ENCODE assay signal across 20 cellular contexts in the genomic region with DNA sequence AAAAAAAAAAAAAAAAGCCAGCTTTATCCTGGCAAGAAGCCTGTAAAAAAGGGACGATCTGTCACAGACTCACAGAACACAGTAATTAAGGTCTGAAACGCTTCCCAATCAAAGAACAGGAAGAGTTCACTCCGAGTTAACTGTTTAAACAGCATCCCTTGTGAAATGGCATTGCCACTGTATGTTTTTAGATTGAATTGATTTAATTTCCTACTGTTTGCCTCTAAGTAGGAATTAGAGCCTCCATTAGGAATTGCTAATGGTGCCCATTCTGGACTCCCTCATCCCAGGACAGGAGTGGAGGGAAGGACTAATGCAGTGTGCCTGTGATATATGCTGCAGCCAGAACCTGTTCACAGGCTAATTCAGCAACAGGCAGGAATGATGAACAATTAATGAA.
DNase-seq lines count a peak whose midpoint lies in the region; ATAC-seq, FAIRE-seq and TF ChIP-seq lines count a peak whose summit lies in the region.
"Had no signal": no experiment of that assay in that cellular context is flagged by ENCODE, and none has a peak within 500 bp of the region (broad histone marks: within the 10 kb centered on the region; RNA-seq: fewer than 3 reads in every experiment).

No MANE protein-coding gene starts in this region.

- no peak overlapping the region for H3K9ac ChIP-seq in MM.1S (ENCODE audit: low read length)

- no peak overlapping the region for H2AFZ ChIP-seq in MM.1S (ENCODE audit: low read length)
- H2AFZ ChIP-seq: PC-9 had no signal

- no peak for FAIRE-seq in GM12892 (lab: Jason Lieb, UNC)
- FAIRE-seq: HTR-8/SVneo had no signal

- peak; percentile 78 for DNase-seq in COR-L47 (lab: John Stamatoyannopoulos, UW)
- peak; percentile 74 for DNase-seq in NCI-H1105 treated with DMSO at 0.1 percent for 48 hours (lab: John Stamatoyannopoulos, UW)
- DNase-seq in NCI-H2227 (lab: John Stamatoyannopoulos, UW; ENCODE audit: unreplicated experiment) = peak; percentile 5
- no peak for DNase-seq in GM12892 (ENCODE audit: insufficient read length)
- DNase-seq in MM.1S = no peak
- DNase-seq in activated CD4-positive, CD25-positive, alpha-beta regulatory T cell treated with anti-CD3 and anti-CD28 coated beads, Interleukin-2, amount 50 U/mL, for 72 hours = no peak
- DNase-seq: C1 segment of cervical spinal cord, DMS 273 treated with DMSO at 0.1 percent for 48 hours, GDM1, H7, Kasumi-1, MG63, NCI-H1436, NCI-H2107, NCI-H82, PC-9, T-helper 2 cell had no signal

- no peaks in the 10 kb centered on the region for H3F3A ChIP-seq in MM.1S (ENCODE audit: insufficient read depth, low read length)

- H4K20me1 ChIP-seq in MM.1S (ENCODE audit: insufficient read depth, low read length) = no peaks in the 10 kb centered on the region

- no peak overlapping the region for H3K4me2 ChIP-seq in MM.1S (ENCODE audit: low read depth, low read length)
- H3K4me2 ChIP-seq: PC-9 had no signal

- no peak overlapping the region for H3K27ac ChIP-seq in MM.1S (ENCODE audit: low read length)
- H3K27ac ChIP-seq: PC-9, RWPE1 had no signal

- no peaks in the 10 kb centered on the region for H3K4me1 ChIP-seq in MM.1S (ENCODE audit: low read length)

- no peaks in the 10 kb centered on the region for H3K9me3 ChIP-seq in MM.1S (replicated peaks; ENCODE audit: insufficient read depth, low read length)
- H3K9me3 ChIP-seq: MG63 had no signal

- ATAC-seq in SK-N-SH treated with all-trans-retinoic acid at 6 μM for 48 hours = peak; percentile 36; the same call in 1 of the 3 replicates

- no peaks in the 10 kb centered on the region for H3K36me3 ChIP-seq in MM.1S (replicated peaks; ENCODE audit: insufficient read depth, low read length)
- H3K36me3 ChIP-seq: MG63 had no signal

- H3K9me2 ChIP-seq in MM.1S (replicated peaks; ENCODE audit: insufficient read depth, low read length) = no peaks in the 10 kb centered on the region

- no peak for TF ChIP-seq CTCF in MM.1S (IDR thresholded peaks at IDR 0.05; ENCODE audit: low read length)

- TF ChIP-seq POLR2A in GM12892 (IDR thresholded peaks at IDR 0.05; ENCODE audit: low read depth, low read length) = no peak

- no peaks in the 10 kb centered on the region for H3K79me2 ChIP-seq in MM.1S (ENCODE audit: low read length)

- no peaks in the 10 kb centered on the region for H3K27me3 ChIP-seq in MM.1S (replicated peaks; ENCODE audit: insufficient read depth, low read length)
- H3K27me3 ChIP-seq: MG63 had no signal

- no peak overlapping the region for H3K4me3 ChIP-seq in MM.1S (ENCODE audit: low read length)
- H3K4me3 ChIP-seq: MG63, PC-9 had no signal

TF ChIP-seq in SK-N-SH treated with all-trans-retinoic acid at 6 μM for 48 hours, 23 proteins besides CTCF, POLR2A, EP300 and RAD21:
- TF ChIP-seq GLIS3 (CRISPR knock-in tag; IDR thresholded peaks at IDR 0.05) = no peak
- TF ChIP-seq TCF4 (CRISPR knock-in tag; IDR thresholded peaks at IDR 0.05; ENCODE audit: borderline replicate concordance) = peak; percentile 43; the same call in 1 of the 2 replicates
- TF ChIP-seq CSDC2 (CRISPR knock-in tag; IDR thresholded peaks at IDR 0.05) = no peak
- TF ChIP-seq ZNF70 (CRISPR knock-in tag; IDR thresholded peaks at IDR 0.05) = peak; percentile 40; the same call in 1 of the 2 replicates

Comparison
In these comparisons a context has a peak if more than half of its experiments do, and no peak if none do; other contexts are left out.
1. DNase-seq: peak in COR-L47 (single experiment), NCI-H1105 treated with DMSO at 0.1 percent for 48 hours (single experiment) and NCI-H2227 (single experiment); none in GM12892 (single experiment), MM.1S (single experiment) and activated CD4-positive, CD25-positive, alpha-beta regulatory T cell treated with anti-CD3 and anti-CD28 coated beads, Interleukin-2, amount 50 U/mL, for 72 hours (single experiment).